40 cellular contexts compared by ENCODE assay signal in genomic region chr21:29387598-29387997, GRCh38.
"Had no signal": no experiment of that assay in that cellular context is flagged by ENCODE, and none has a peak within 500 bp of the region (broad histone marks: within the 10 kb centered on the region; RNA-seq: fewer than 3 reads in every experiment).

No MANE protein-coding gene starts in this region.

- H3K9me3 ChIP-seq: adrenal gland, ascending aorta, body of pancreas, breast epithelium had no signal

- H3K4me3 ChIP-seq: adrenal gland, ascending aorta, body of pancreas, breast epithelium, cardiac muscle cell had no signal

- FAIRE-seq: astrocyte, bronchial epithelial cell had no signal

- ATAC-seq: activated naive CD4-positive, alpha-beta T cell treated with anti-CD3 and anti-CD28 coated beads, Interleukin-2, amount 50 U/mL, for 72 hours; activated naive CD8-positive, alpha-beta T cell treated with anti-CD3 and anti-CD28 coated beads, Interleukin-2, amount 50 U/mL, for 24 hours; activated T-cell treated with anti-CD3 and anti-CD28 coated beads, Interleukin-2, amount 50 U/mL, for 4 hours; activated T-cell treated with anti-CD3 and anti-CD28 coated beads, Interleukin-2, amount 50 U/mL, for 72 hours; activated T-helper 17 cell treated with anti-CD3 and anti-CD28 coated beads, Interleukin-2, amount 50 U/mL, for 72 hours; body of pancreas had no signal

- H3K9me3 Mint-ChIP-seq: activated naive CD4-positive, alpha-beta T cell treated with anti-CD3 and anti-CD28 coated beads, Interleukin-2, amount 10 ng/mL, durations not matched to agents 7 days and 5 days; activated naive CD4-positive, alpha-beta T cell treated with anti-CD3 and anti-CD28 coated beads, Interleukin-2, amount 50 U/mL, for 24 hours; activated naive CD4-positive, alpha-beta T cell treated with anti-CD3 and anti-CD28 coated beads, Interleukin-2, amount 50 U/mL, for 72 hours; activated naive CD8-positive, alpha-beta T cell treated with anti-CD3 and anti-CD28 coated beads for 36 hours; activated naive CD8-positive, alpha-beta T cell treated with anti-CD3 and anti-CD28 coated beads, Interleukin-2, amount 10 ng/mL, durations not matched to agents 7 days and 5 days; activated naive CD8-positive, alpha-beta T cell treated with anti-CD3 and anti-CD28 coated beads, Interleukin-2, amount 50 U/mL, for 24 hours; activated T-cell treated with anti-CD3 and anti-CD28 coated beads, Interleukin-2, amount 50 U/mL, for 24 hours; activated T-cell treated with anti-CD3 and anti-CD28 coated beads, Interleukin-2, amount 50 U/mL, for 4 hours; activated T-cell treated with anti-CD3 and anti-CD28 coated beads, Interleukin-2, amount 50 U/mL, for 72 hours; activated T-helper 1 cell treated with anti-CD3 and anti-CD28 coated beads, Interleukin-12 subunit alpha, Interleukin-12 subunit beta, Interleukin-2, Interleukin-4 antibody, amounts not matched to agents 30 ng/mL and 10 ng/mL and 1 ng/mL, durations not matched to agents 14 hours and 24 hours and 36 hours; activated T-helper 17 cell treated with anti-CD3 and anti-CD28 coated beads, Interleukin-2, amount 50 U/mL, for 72 hours; activated T-helper 2 cell treated with anti-CD3 and anti-CD28 coated beads, Interferon-gamma antibody, Interleukin-2, Interleukin-4, amounts not matched to agents 10 μg/mL and 5 μg/mL and 100 μg/mL, durations not matched to agents 14 hours and 24 hours and 36 hours; central memory CD8-positive, alpha-beta T cell had no signal

- H3K4me3 Mint-ChIP-seq: activated naive CD4-positive, alpha-beta T cell treated with anti-CD3 and anti-CD28 coated beads for 36 hours; activated naive CD4-positive, alpha-beta T cell treated with anti-CD3 and anti-CD28 coated beads, Interleukin-2, amount 10 ng/mL, durations not matched to agents 7 days and 5 days; activated naive CD4-positive, alpha-beta T cell treated with anti-CD3 and anti-CD28 coated beads, Interleukin-2, amount 50 U/mL, for 24 hours; activated naive CD8-positive, alpha-beta T cell; activated naive CD8-positive, alpha-beta T cell treated with anti-CD3 and anti-CD28 coated beads for 36 hours; activated naive CD8-positive, alpha-beta T cell treated with anti-CD3 and anti-CD28 coated beads, Interleukin-2, amount 10 ng/mL, durations not matched to agents 7 days and 5 days; activated naive CD8-positive, alpha-beta T cell treated with anti-CD3 and anti-CD28 coated beads, Interleukin-2, amount 50 U/mL, for 24 hours; activated T-cell treated with anti-CD3 and anti-CD28 coated beads, Interleukin-2, amount 50 U/mL, for 24 hours; activated T-cell treated with anti-CD3 and anti-CD28 coated beads, Interleukin-2, amount 50 U/mL, for 4 hours; activated T-cell treated with anti-CD3 and anti-CD28 coated beads, Interleukin-2, amount 50 U/mL, for 72 hours; activated T-helper 1 cell treated with anti-CD3 and anti-CD28 coated beads, Interleukin-12 subunit alpha, Interleukin-12 subunit beta, Interleukin-2, Interleukin-4 antibody, amounts not matched to agents 30 ng/mL and 10 ng/mL and 1 ng/mL, durations not matched to agents 14 hours and 24 hours and 36 hours; activated T-helper 17 cell treated with anti-CD3 and anti-CD28 coated beads, Interleukin-2, amount 50 U/mL, for 72 hours; brain; central memory CD8-positive, alpha-beta T cell had no signal

- H3K4me1 Mint-ChIP-seq: activated naive CD4-positive, alpha-beta T cell treated with anti-CD3 and anti-CD28 coated beads, Interleukin-2, amount 10 ng/mL, durations not matched to agents 7 days and 5 days; activated naive CD4-positive, alpha-beta T cell treated with anti-CD3 and anti-CD28 coated beads, Interleukin-2, amount 50 U/mL, for 24 hours; activated naive CD8-positive, alpha-beta T cell treated with anti-CD3 and anti-CD28 coated beads for 36 hours; activated naive CD8-positive, alpha-beta T cell treated with anti-CD3 and anti-CD28 coated beads, Interleukin-2, amount 10 ng/mL, durations not matched to agents 7 days and 5 days; activated naive CD8-positive, alpha-beta T cell treated with anti-CD3 and anti-CD28 coated beads, Interleukin-2, amount 50 U/mL, for 24 hours; activated T-helper 17 cell treated with anti-CD3 and anti-CD28 coated beads, Interleukin-2, amount 50 U/mL, for 72 hours; brain; central memory CD8-positive, alpha-beta T cell had no signal

- H3K36me3 ChIP-seq: adrenal gland, ascending aorta, brain microvascular endothelial cell, breast epithelium, cardiac muscle cell had no signal

- H3K27me3 ChIP-seq: adrenal gland, ascending aorta, body of pancreas, brain microvascular endothelial cell, breast epithelium, cardiac muscle cell had no signal

- H3K27ac Mint-ChIP-seq: activated naive CD4-positive, alpha-beta T cell treated with anti-CD3 and anti-CD28 coated beads for 36 hours; activated naive CD4-positive, alpha-beta T cell treated with anti-CD3 and anti-CD28 coated beads, Interleukin-2, amount 10 ng/mL, durations not matched to agents 7 days and 5 days; activated naive CD4-positive, alpha-beta T cell treated with anti-CD3 and anti-CD28 coated beads, Interleukin-2, amount 50 U/mL, for 24 hours; activated naive CD4-positive, alpha-beta T cell treated with anti-CD3 and anti-CD28 coated beads, Interleukin-2, amount 50 U/mL, for 72 hours; activated naive CD8-positive, alpha-beta T cell; activated naive CD8-positive, alpha-beta T cell treated with anti-CD3 and anti-CD28 coated beads for 36 hours; activated naive CD8-positive, alpha-beta T cell treated with anti-CD3 and anti-CD28 coated beads, Interleukin-2, amount 10 ng/mL, durations not matched to agents 7 days and 5 days; activated naive CD8-positive, alpha-beta T cell treated with anti-CD3 and anti-CD28 coated beads, Interleukin-2, amount 50 U/mL, for 24 hours; activated T-cell treated with anti-CD3 and anti-CD28 coated beads, Interleukin-2, amount 50 U/mL, for 24 hours; activated T-cell treated with anti-CD3 and anti-CD28 coated beads, Interleukin-2, amount 50 U/mL, for 72 hours; activated T-helper 1 cell treated with anti-CD3 and anti-CD28 coated beads, Interleukin-12 subunit alpha, Interleukin-12 subunit beta, Interleukin-2, Interleukin-4 antibody, amounts not matched to agents 30 ng/mL and 10 ng/mL and 1 ng/mL, durations not matched to agents 14 hours and 24 hours and 36 hours; activated T-helper 17 cell treated with anti-CD3 and anti-CD28 coated beads, Interleukin-2, amount 50 U/mL, for 72 hours; activated T-helper 2 cell treated with anti-CD3 and anti-CD28 coated beads, Interferon-gamma antibody, Interleukin-2, Interleukin-4, amounts not matched to agents 10 μg/mL and 5 μg/mL and 100 μg/mL, durations not matched to agents 14 hours and 24 hours and 36 hours; brain had no signal

- H3K36me3 Mint-ChIP-seq: activated naive CD4-positive, alpha-beta T cell treated with anti-CD3 and anti-CD28 coated beads, Interleukin-2, amount 10 ng/mL, durations not matched to agents 7 days and 5 days had no signal

- H3K27ac ChIP-seq: adrenal gland, ascending aorta, body of pancreas, brain microvascular endothelial cell, breast epithelium, cardiac muscle cell had no signal

- H3K27me3 Mint-ChIP-seq: activated naive CD4-positive, alpha-beta T cell treated with anti-CD3 and anti-CD28 coated beads, Interleukin-2, amount 10 ng/mL, durations not matched to agents 7 days and 5 days; activated naive CD4-positive, alpha-beta T cell treated with anti-CD3 and anti-CD28 coated beads, Interleukin-2, amount 50 U/mL, for 24 hours; activated naive CD8-positive, alpha-beta T cell; activated naive CD8-positive, alpha-beta T cell treated with anti-CD3 and anti-CD28 coated beads for 36 hours; activated naive CD8-positive, alpha-beta T cell treated with anti-CD3 and anti-CD28 coated beads, Interleukin-2, amount 10 ng/mL, durations not matched to agents 7 days and 5 days; activated naive CD8-positive, alpha-beta T cell treated with anti-CD3 and anti-CD28 coated beads, Interleukin-2, amount 50 U/mL, for 24 hours; activated T-cell treated with anti-CD3 and anti-CD28 coated beads, Interleukin-2, amount 50 U/mL, for 24 hours; activated T-helper 17 cell treated with anti-CD3 and anti-CD28 coated beads, Interleukin-2, amount 50 U/mL, for 72 hours; central memory CD8-positive, alpha-beta T cell had no signal

- H3K4me1 ChIP-seq: adrenal gland, ascending aorta, body of pancreas, breast epithelium had no signal

- DNase-seq: activated effector memory CD4-positive, alpha-beta T cell treated with anti-CD3 and anti-CD28 coated beads, Interleukin-2, amount 50 U/mL, for 16 hours; activated effector memory CD4-positive, alpha-beta T cell treated with Interleukin-2 at 50 U/mL for 16 hours; activated gamma-delta T cell; activated gamma-delta T cell treated with Interleukin-2 at 50 U/mL for 16 hours; activated naive CD4-positive, alpha-beta T cell; activated naive CD4-positive, alpha-beta T cell treated with anti-CD3 and anti-CD28 coated beads for 36 hours; activated naive CD4-positive, alpha-beta T cell treated with anti-CD3 and anti-CD28 coated beads, Interleukin-2, amount 10 ng/mL, durations not matched to agents 7 days and 5 days; activated naive CD4-positive, alpha-beta T cell treated with anti-CD3 and anti-CD28 coated beads, Interleukin-2, amount 50 U/mL, for 16 hours; activated naive CD4-positive, alpha-beta T cell treated with Interleukin-2 at 50 U/mL for 16 hours; activated naive CD8-positive, alpha-beta T cell treated with anti-CD3 and anti-CD28 coated beads for 36 hours; activated naive CD8-positive, alpha-beta T cell treated with anti-CD3 and anti-CD28 coated beads, Interleukin-2, amount 10 ng/mL, durations not matched to agents 7 days and 5 days; activated naive CD8-positive, alpha-beta T cell treated with anti-CD3 and anti-CD28 coated beads, Interleukin-2, amount 50 U/mL, for 24 hours; activated T-cell treated with anti-CD3 and anti-CD28 coated beads, Interleukin-2, amount 50 U/mL, for 1 hour; activated T-cell treated with anti-CD3 and anti-CD28 coated beads, Interleukin-2, amount 50 U/mL, for 24 hours; activated T-cell treated with anti-CD3 and anti-CD28 coated beads, Interleukin-2, amount 50 U/mL, for 4 hours; activated T-cell treated with anti-CD3 and anti-CD28 coated beads, Interleukin-2, amount 50 U/mL, for 48 hours; activated T-cell treated with anti-CD3 and anti-CD28 coated beads, Interleukin-2, amount 50 U/mL, for 72 hours; adrenal gland; amniotic stem cell; amygdala; anterior cingulate cortex; aorta; body of pancreas; brain microvascular endothelial cell; caudate nucleus; central memory CD4-positive, alpha-beta T cell; cerebellar nuclear complex had no signal
